8 cellular contexts compared by ENCODE assay signal in the genomic region with DNA sequence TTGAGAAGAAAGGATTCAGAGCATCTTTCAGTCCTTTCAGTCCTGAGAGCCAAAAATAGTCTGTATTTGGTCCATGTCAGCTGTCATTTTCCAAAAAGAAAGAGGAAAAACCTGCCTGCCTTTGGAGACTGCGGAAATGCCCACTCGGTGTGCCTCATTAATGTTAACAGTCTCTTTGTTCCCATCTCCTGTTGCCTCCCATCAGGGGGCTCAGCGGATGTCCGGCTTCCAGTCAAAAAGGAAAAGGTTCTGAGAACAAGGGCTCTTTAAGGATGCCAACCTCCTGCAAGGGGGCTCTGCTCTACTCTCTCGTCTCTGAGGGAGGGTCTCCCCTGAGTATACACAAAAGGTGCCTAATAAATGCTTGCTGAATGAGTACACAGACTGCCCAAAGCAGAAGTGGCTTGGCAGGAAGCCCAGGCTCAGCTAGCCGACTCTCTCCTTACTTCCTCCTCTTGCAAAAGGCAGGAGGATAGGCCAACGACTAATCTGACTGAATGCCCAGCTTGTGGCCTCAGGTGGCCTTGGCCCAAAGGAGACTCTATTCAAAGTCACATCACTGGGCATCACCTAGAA. TPM values are rescaled to one million over a fixed set of nuclear protein-coding genes. Genes with fewer than 3 reads are reported as not detected.
DNase-seq lines count a peak whose midpoint lies in the region; ATAC-seq and TF ChIP-seq lines count a peak whose summit lies in the region.

No MANE protein-coding gene starts in this region.

- no peak for ATAC-seq in HG03565 (IDR thresholded peaks at IDR 0.05; ENCODE audit: unreplicated experiment)

- intact Hi-C loops in esophagus muscularis mucosa (cut with DNase I) (loop anchor here (5.0 kb wide), 5 partner anchors 39 to 156 kb away; a partner anchor contains a TSS), ovary (cut with DNase I) (loop anchor here in 3 of 4 donors (5.0 to 10.0 kb wide), 3 partner anchors 94 to 154 kb away; a partner anchor contains a TSS)

- H3K36me3 ChIP-seq in esophagus muscularis mucosa, result peaks cover 17 to 66% (median 41%) of the 10 kb centered on the region in 4 donors
- no peaks in the 10 kb centered on the region for H3K36me3 ChIP-seq in ovary

- H3K9me3 ChIP-seq in esophagus muscularis mucosa, result no peaks in the 10 kb centered on the region
- no peaks in the 10 kb centered on the region for H3K9me3 ChIP-seq in ovary

- DNase-seq in AG08395 (ENCODE audit: low spot score) (peak; percentile 58), M059J (ENCODE audit: low read depth) (peak; percentile 64), iPS-NIHi11 (ENCODE audit: low spot score) (peak; percentile 74), esophagus muscularis mucosa (ENCODE audit: extremely low spot score) (no peak), ovary (no peak), NCI-H226 (no peak)

- peaks cover 17 to 32% (median 27%) of the 10 kb centered on the region in 4 donors for H3K4me1 ChIP-seq in esophagus muscularis mucosa
- no peaks in the 10 kb centered on the region for H3K4me1 ChIP-seq in ovary (ENCODE audit: insufficient read depth)

- H3K27ac ChIP-seq in angular gyrus (ENCODE audit: low read depth, low read length) (peak overlapping the region; percentile 78), esophagus muscularis mucosa (replicated peaks in 1 of 4) (peak overlapping the region in 2 of 4 donors; percentile 25 to 54), ovary (no peak overlapping the region)

- TF ChIP-seq EP300 in esophagus muscularis mucosa (IDR thresholded peaks at IDR 0.05), result no peak
- TF ChIP-seq EP300 in ovary (IDR thresholded peaks at IDR 0.05), result no peak

- H3K27me3 ChIP-seq in esophagus muscularis mucosa (no peaks in the 10 kb centered on the region), ovary (no peaks in the 10 kb centered on the region)

- TF ChIP-seq CTCF in esophagus muscularis mucosa (IDR thresholded peaks at IDR 0.05) (no peak), ovary (IDR thresholded peaks at IDR 0.05) (no peak)

- no peak for TF ChIP-seq POLR2A in esophagus muscularis mucosa (IDR thresholded peaks at IDR 0.05; ENCODE audit: low read depth)
- TF ChIP-seq POLR2A in ovary (IDR thresholded peaks at IDR 0.05), result no peak

- 38% methylated on average over 7 of the region's 7 CpGs for WGBS in esophagus muscularis mucosa
- WGBS in ovary, 3 donors, result 44 to 50% (median 47%) methylated on average over 7 of the region's 7 CpGs

- H3K4me3 ChIP-seq in esophagus muscularis mucosa, result no peak overlapping the region
- H3K4me3 ChIP-seq in ovary, result no peak overlapping the region

RNA-seq across cellular contexts. Expression of a gene that starts 17.3 kb away (rescaled TPM):
- total RNA-seq in M059J (2014; rRNA removed; shearing (Covaris generic)), result 44.9 and 48.0 TPM in 2 replicates
- total RNA-seq in esophagus muscularis mucosa (10 to 100 TPM in 2 of 4 donors, 1 to 10 TPM in 2; 4.6 to 12.6 (median 10.6) TPM), ovary (10 to 100 TPM; 12.9 to 61.3 (median 18.8) TPM)
- polyA plus RNA-seq in ovary, result 1 to 10 TPM; 3.5 to 7.0 TPM

RNA-seq across cellular contexts. Expression of a gene that starts 32.5 kb away (rescaled TPM):
- total RNA-seq in M059J (2014; rRNA removed; shearing (Covaris generic)), result 2.4 and 2.6 TPM in 2 replicates
- total RNA-seq in esophagus muscularis mucosa (1 to 10 TPM in 3 of 4 donors, under 1 TPM in 1; 0.83 to 2.1 (median 1.6) TPM), ovary (1 to 10 TPM; 2.3 to 8.3 (median 3.4) TPM)
- 1 to 10 TPM; 1.9 to 2.2 TPM for polyA plus RNA-seq in ovary

RNA-seq across cellular contexts. Expression of a gene that starts 35.0 kb away (rescaled TPM):
- 9.4 and 11.2 TPM in 2 replicates for total RNA-seq in M059J (2014; rRNA removed; shearing (Covaris generic))
- 1 to 10 TPM in 3 of 4 donors, not detected in 1; 1.0 to 1.5 (median 1.3) TPM for total RNA-seq in esophagus muscularis mucosa
- total RNA-seq in ovary, result 1 to 10 TPM in 6 of 7 donors, not detected in 1; 1.3 to 7.0 (median 1.6) TPM
- 1 to 10 TPM in 1 of 2 donors, under 1 TPM in 1; 0.75 to 5.1 TPM for polyA plus RNA-seq in ovary

RNA-seq across cellular contexts. Expression of a gene that starts 41.3 kb away (rescaled TPM):
- total RNA-seq in M059J (2014; rRNA removed; shearing (Covaris generic)), result 444 and 507 TPM in 2 replicates
- total RNA-seq in esophagus muscularis mucosa, result 100 to 1,000 TPM; 378 to 728 (median 558) TPM
- 1,000 to 10,000 TPM; 1,369 to 3,979 (median 2,659) TPM for total RNA-seq in ovary
- polyA plus RNA-seq in ovary, result 1,000 to 10,000 TPM; 2,997 to 3,153 TPM

RNA-seq across cellular contexts. Expression of a gene that starts 43.4 kb away (rescaled TPM):
- total RNA-seq in M059J (2014; rRNA removed; shearing (Covaris generic)), result 27.3 and 32.1 TPM in 2 replicates
- total RNA-seq in esophagus muscularis mucosa, result 100 to 1,000 TPM; 147 to 216 (median 202) TPM
- 100 to 1,000 TPM; 149 to 222 (median 169) TPM for total RNA-seq in ovary
- polyA plus RNA-seq in ovary, result 100 to 1,000 TPM; 196 to 208 TPM

Comparison
In these comparisons a context has a peak if more than half of its experiments do, and no peak if none do; other contexts are left out.
1. DNase-seq: peak in AG08395 (single experiment), M059J (single experiment) and iPS-NIHi11 (single experiment); none in esophagus muscularis mucosa (single experiment), ovary (0 of 5) and NCI-H226 (single experiment).